ENCODE assay signal across 38 cellular contexts in the genomic region with DNA sequence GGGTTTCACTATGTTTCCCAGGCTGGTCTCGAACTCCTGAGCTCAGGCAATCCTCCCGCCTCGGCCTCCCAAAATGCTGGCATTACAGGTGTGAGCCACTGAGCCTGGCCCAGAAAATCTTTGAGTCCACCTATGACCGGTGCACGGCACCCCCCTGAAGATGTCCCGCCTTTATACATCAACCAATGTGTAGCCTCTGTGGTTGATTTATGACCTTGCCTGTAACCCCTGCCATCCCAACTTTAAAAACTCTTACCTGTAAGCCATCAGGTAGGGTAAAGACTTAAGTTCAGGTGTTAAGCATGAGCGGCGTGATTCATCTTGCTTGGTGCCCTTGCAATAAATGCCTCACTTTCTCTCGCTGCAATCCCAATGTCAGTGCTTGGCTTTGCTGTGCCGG.
"Had no signal": no experiment of that assay in that cellular context is flagged by ENCODE, and none has a peak within 500 bp of the region (broad histone marks: within the 10 kb centered on the region; RNA-seq: fewer than 3 reads in every experiment).

No MANE protein-coding gene starts in this region.

- H3K27me3 ChIP-seq: adrenal gland, ascending aorta, body of pancreas, brain microvascular endothelial cell, breast epithelium, cardiac muscle cell had no signal

- H3K9me3 ChIP-seq: adrenal gland, ascending aorta, body of pancreas, breast epithelium had no signal

- H3K27ac Mint-ChIP-seq: activated naive CD4-positive, alpha-beta T cell treated with anti-CD3 and anti-CD28 coated beads for 36 hours; activated naive CD4-positive, alpha-beta T cell treated with anti-CD3 and anti-CD28 coated beads, Interleukin-2, amount 10 ng/mL, durations not matched to agents 7 days and 5 days; activated naive CD4-positive, alpha-beta T cell treated with anti-CD3 and anti-CD28 coated beads, Interleukin-2, amount 50 U/mL, for 24 hours; activated naive CD4-positive, alpha-beta T cell treated with anti-CD3 and anti-CD28 coated beads, Interleukin-2, amount 50 U/mL, for 72 hours; activated naive CD8-positive, alpha-beta T cell; activated naive CD8-positive, alpha-beta T cell treated with anti-CD3 and anti-CD28 coated beads for 36 hours; activated naive CD8-positive, alpha-beta T cell treated with anti-CD3 and anti-CD28 coated beads, Interleukin-2, amount 10 ng/mL, durations not matched to agents 7 days and 5 days; activated naive CD8-positive, alpha-beta T cell treated with anti-CD3 and anti-CD28 coated beads, Interleukin-2, amount 50 U/mL, for 24 hours; activated T-cell treated with anti-CD3 and anti-CD28 coated beads, Interleukin-2, amount 50 U/mL, for 24 hours; activated T-cell treated with anti-CD3 and anti-CD28 coated beads, Interleukin-2, amount 50 U/mL, for 72 hours; activated T-helper 17 cell treated with anti-CD3 and anti-CD28 coated beads, Interleukin-2, amount 50 U/mL, for 72 hours; activated T-helper 2 cell treated with anti-CD3 and anti-CD28 coated beads, Interferon-gamma antibody, Interleukin-2, Interleukin-4, amounts not matched to agents 10 μg/mL and 5 μg/mL and 100 μg/mL, durations not matched to agents 14 hours and 24 hours and 36 hours; brain had no signal

- H3K4me1 ChIP-seq: adrenal gland, ascending aorta, breast epithelium had no signal

- H3K4me3 ChIP-seq: adrenal gland, ascending aorta, body of pancreas, breast epithelium, cardiac muscle cell had no signal

- H3K27ac ChIP-seq: adrenal gland, ascending aorta, body of pancreas, brain microvascular endothelial cell, breast epithelium, cardiac muscle cell had no signal

- H3K36me3 Mint-ChIP-seq: activated naive CD4-positive, alpha-beta T cell treated with anti-CD3 and anti-CD28 coated beads, Interleukin-2, amount 10 ng/mL, durations not matched to agents 7 days and 5 days; activated naive CD4-positive, alpha-beta T cell treated with anti-CD3 and anti-CD28 coated beads, Interleukin-2, amount 50 U/mL, for 24 hours; activated naive CD4-positive, alpha-beta T cell treated with anti-CD3 and anti-CD28 coated beads, Interleukin-2, amount 50 U/mL, for 72 hours; activated naive CD8-positive, alpha-beta T cell treated with anti-CD3 and anti-CD28 coated beads for 36 hours; activated naive CD8-positive, alpha-beta T cell treated with anti-CD3 and anti-CD28 coated beads, Interleukin-2, amount 10 ng/mL, durations not matched to agents 7 days and 5 days; brain had no signal

- ATAC-seq: activated naive CD4-positive, alpha-beta T cell treated with anti-CD3 and anti-CD28 coated beads, Interleukin-2, amount 50 U/mL, for 72 hours; activated naive CD8-positive, alpha-beta T cell treated with anti-CD3 and anti-CD28 coated beads, Interleukin-2, amount 50 U/mL, for 24 hours; activated T-cell treated with anti-CD3 and anti-CD28 coated beads, Interleukin-2, amount 50 U/mL, for 4 hours; activated T-cell treated with anti-CD3 and anti-CD28 coated beads, Interleukin-2, amount 50 U/mL, for 72 hours; activated T-helper 17 cell treated with anti-CD3 and anti-CD28 coated beads, Interleukin-2, amount 50 U/mL, for 72 hours; body of pancreas had no signal

- DNase-seq: activated effector memory CD4-positive, alpha-beta T cell treated with anti-CD3 and anti-CD28 coated beads, Interleukin-2, amount 50 U/mL, for 16 hours; activated effector memory CD4-positive, alpha-beta T cell treated with Interleukin-2 at 50 U/mL for 16 hours; activated gamma-delta T cell; activated gamma-delta T cell treated with Interleukin-2 at 50 U/mL for 16 hours; activated naive CD4-positive, alpha-beta T cell; activated naive CD4-positive, alpha-beta T cell treated with anti-CD3 and anti-CD28 coated beads for 36 hours; activated naive CD4-positive, alpha-beta T cell treated with anti-CD3 and anti-CD28 coated beads, Interleukin-2, amount 10 ng/mL, durations not matched to agents 7 days and 5 days; activated naive CD4-positive, alpha-beta T cell treated with anti-CD3 and anti-CD28 coated beads, Interleukin-2, amount 50 U/mL, for 16 hours; activated naive CD4-positive, alpha-beta T cell treated with Interleukin-2 at 50 U/mL for 16 hours; activated naive CD8-positive, alpha-beta T cell treated with anti-CD3 and anti-CD28 coated beads for 36 hours; activated naive CD8-positive, alpha-beta T cell treated with anti-CD3 and anti-CD28 coated beads, Interleukin-2, amount 10 ng/mL, durations not matched to agents 7 days and 5 days; activated naive CD8-positive, alpha-beta T cell treated with anti-CD3 and anti-CD28 coated beads, Interleukin-2, amount 50 U/mL, for 24 hours; activated T-cell treated with anti-CD3 and anti-CD28 coated beads, Interleukin-2, amount 50 U/mL, for 1 hour; activated T-cell treated with anti-CD3 and anti-CD28 coated beads, Interleukin-2, amount 50 U/mL, for 24 hours; activated T-cell treated with anti-CD3 and anti-CD28 coated beads, Interleukin-2, amount 50 U/mL, for 4 hours; activated T-cell treated with anti-CD3 and anti-CD28 coated beads, Interleukin-2, amount 50 U/mL, for 48 hours; activated T-cell treated with anti-CD3 and anti-CD28 coated beads, Interleukin-2, amount 50 U/mL, for 72 hours; adrenal gland; amniotic stem cell; amygdala; anterior cingulate cortex; body of pancreas; brain microvascular endothelial cell; caudate nucleus; central memory CD4-positive, alpha-beta T cell; cerebellar nuclear complex had no signal

- H3K36me3 ChIP-seq: adrenal gland, ascending aorta, brain microvascular endothelial cell, breast epithelium, cardiac muscle cell had no signal

- FAIRE-seq: astrocyte, bronchial epithelial cell had no signal

- H3K4me3 Mint-ChIP-seq: activated naive CD4-positive, alpha-beta T cell treated with anti-CD3 and anti-CD28 coated beads for 36 hours; activated naive CD4-positive, alpha-beta T cell treated with anti-CD3 and anti-CD28 coated beads, Interleukin-2, amount 10 ng/mL, durations not matched to agents 7 days and 5 days; activated naive CD4-positive, alpha-beta T cell treated with anti-CD3 and anti-CD28 coated beads, Interleukin-2, amount 50 U/mL, for 24 hours; activated naive CD8-positive, alpha-beta T cell; activated naive CD8-positive, alpha-beta T cell treated with anti-CD3 and anti-CD28 coated beads for 36 hours; activated naive CD8-positive, alpha-beta T cell treated with anti-CD3 and anti-CD28 coated beads, Interleukin-2, amount 10 ng/mL, durations not matched to agents 7 days and 5 days; activated naive CD8-positive, alpha-beta T cell treated with anti-CD3 and anti-CD28 coated beads, Interleukin-2, amount 50 U/mL, for 24 hours; activated T-cell treated with anti-CD3 and anti-CD28 coated beads, Interleukin-2, amount 50 U/mL, for 24 hours; activated T-cell treated with anti-CD3 and anti-CD28 coated beads, Interleukin-2, amount 50 U/mL, for 4 hours; activated T-cell treated with anti-CD3 and anti-CD28 coated beads, Interleukin-2, amount 50 U/mL, for 72 hours; activated T-helper 17 cell treated with anti-CD3 and anti-CD28 coated beads, Interleukin-2, amount 50 U/mL, for 72 hours; brain; central memory CD8-positive, alpha-beta T cell had no signal

- H3K4me1 Mint-ChIP-seq: activated naive CD4-positive, alpha-beta T cell treated with anti-CD3 and anti-CD28 coated beads, Interleukin-2, amount 10 ng/mL, durations not matched to agents 7 days and 5 days; activated naive CD4-positive, alpha-beta T cell treated with anti-CD3 and anti-CD28 coated beads, Interleukin-2, amount 50 U/mL, for 24 hours; activated naive CD8-positive, alpha-beta T cell treated with anti-CD3 and anti-CD28 coated beads for 36 hours; activated naive CD8-positive, alpha-beta T cell treated with anti-CD3 and anti-CD28 coated beads, Interleukin-2, amount 10 ng/mL, durations not matched to agents 7 days and 5 days; activated naive CD8-positive, alpha-beta T cell treated with anti-CD3 and anti-CD28 coated beads, Interleukin-2, amount 50 U/mL, for 24 hours; activated T-helper 17 cell treated with anti-CD3 and anti-CD28 coated beads, Interleukin-2, amount 50 U/mL, for 72 hours; brain; central memory CD8-positive, alpha-beta T cell had no signal

- H3K27me3 Mint-ChIP-seq: activated naive CD4-positive, alpha-beta T cell treated with anti-CD3 and anti-CD28 coated beads, Interleukin-2, amount 50 U/mL, for 24 hours; activated naive CD8-positive, alpha-beta T cell treated with anti-CD3 and anti-CD28 coated beads for 36 hours; activated T-cell treated with anti-CD3 and anti-CD28 coated beads, Interleukin-2, amount 50 U/mL, for 24 hours; activated T-helper 17 cell treated with anti-CD3 and anti-CD28 coated beads, Interleukin-2, amount 50 U/mL, for 72 hours had no signal

- H3K9me3 Mint-ChIP-seq: activated naive CD4-positive, alpha-beta T cell treated with anti-CD3 and anti-CD28 coated beads for 36 hours; activated naive CD4-positive, alpha-beta T cell treated with anti-CD3 and anti-CD28 coated beads, Interleukin-2, amount 10 ng/mL, durations not matched to agents 7 days and 5 days; activated naive CD4-positive, alpha-beta T cell treated with anti-CD3 and anti-CD28 coated beads, Interleukin-2, amount 50 U/mL, for 24 hours; activated naive CD4-positive, alpha-beta T cell treated with anti-CD3 and anti-CD28 coated beads, Interleukin-2, amount 50 U/mL, for 72 hours; activated naive CD8-positive, alpha-beta T cell treated with anti-CD3 and anti-CD28 coated beads for 36 hours; activated naive CD8-positive, alpha-beta T cell treated with anti-CD3 and anti-CD28 coated beads, Interleukin-2, amount 10 ng/mL, durations not matched to agents 7 days and 5 days; activated naive CD8-positive, alpha-beta T cell treated with anti-CD3 and anti-CD28 coated beads, Interleukin-2, amount 50 U/mL, for 24 hours; activated T-cell treated with anti-CD3 and anti-CD28 coated beads, Interleukin-2, amount 50 U/mL, for 24 hours; activated T-cell treated with anti-CD3 and anti-CD28 coated beads, Interleukin-2, amount 50 U/mL, for 4 hours; activated T-cell treated with anti-CD3 and anti-CD28 coated beads, Interleukin-2, amount 50 U/mL, for 72 hours; activated T-helper 17 cell treated with anti-CD3 and anti-CD28 coated beads, Interleukin-2, amount 50 U/mL, for 72 hours; activated T-helper 2 cell treated with anti-CD3 and anti-CD28 coated beads, Interferon-gamma antibody, Interleukin-2, Interleukin-4, amounts not matched to agents 10 μg/mL and 5 μg/mL and 100 μg/mL, durations not matched to agents 14 hours and 24 hours and 36 hours; brain; central memory CD8-positive, alpha-beta T cell had no signal
